Comparison of ENCODE assay signal across 13 cellular contexts in the genomic region with DNA sequence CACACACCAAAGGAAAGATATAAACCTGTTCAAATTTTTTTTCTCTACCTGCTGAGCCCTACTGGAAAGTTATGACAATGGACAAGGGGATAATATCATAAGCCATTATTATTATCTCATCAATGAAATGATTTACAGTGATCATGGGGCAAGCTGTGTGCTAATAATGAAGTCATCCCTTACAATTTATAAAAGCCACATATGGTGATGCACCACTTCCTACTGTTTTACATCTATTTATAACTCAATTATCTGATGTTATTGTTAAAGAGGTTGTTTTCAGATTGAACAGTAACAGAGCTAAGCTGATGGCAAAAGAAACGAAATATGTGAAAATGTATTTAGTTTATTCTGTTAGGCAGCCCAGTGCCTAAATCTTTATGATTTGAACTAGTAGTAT.
DNase-seq lines count a peak whose midpoint lies in the region; ATAC-seq and TF ChIP-seq lines count a peak whose summit lies in the region.
"Had no signal": no experiment of that assay in that cellular context is flagged by ENCODE, and none has a peak within 500 bp of the region (broad histone marks: within the 10 kb centered on the region; RNA-seq: fewer than 3 reads in every experiment).

No MANE protein-coding gene starts in this region.

- peaks cover 8% of the 10 kb centered on the region for H3K4me1 ChIP-seq in SJSA1 (replicated peaks)
- H3K4me1 ChIP-seq in subcutaneous abdominal adipose tissue (ENCODE audit: control insufficient read depth in 5 of 5, insufficient read depth in 5 of 5, low read length in 5 of 5), result no peaks in the 10 kb centered on the region

- peak overlapping the region; percentile 27; the same call in 1 of the 2 replicates for H3K27ac ChIP-seq in SJSA1
- H3K27ac ChIP-seq in subcutaneous abdominal adipose tissue (ENCODE audit: low read depth, low read length), result no peak overlapping the region

- H3K4me3 ChIP-seq in SJSA1, result peak overlapping the region; percentile 30
- H3K4me3 ChIP-seq in fibroblast of pulmonary artery (replicated peaks; ENCODE audit: low read depth, low read length), result peak overlapping the region; percentile 38
- peak overlapping the region in 3 of 5 donors; percentile 19 to 50 (median 41) for H3K4me3 ChIP-seq in subcutaneous abdominal adipose tissue (ENCODE audit: low read depth in 1 of 5, low read length in 5 of 5)
- H3K4me3 ChIP-seq: lung had no signal

- TF ChIP-seq CTCF in fibroblast of pulmonary artery (IDR thresholded peaks at IDR 0.05; ENCODE audit: low read length, missing control alignments), result no peak

- no peaks in the 10 kb centered on the region for H3K36me3 ChIP-seq in SJSA1
- no peaks in the 10 kb centered on the region for H3K36me3 ChIP-seq in subcutaneous abdominal adipose tissue (ENCODE audit: control insufficient read depth in 5 of 5, insufficient read depth in 5 of 5, low read length in 5 of 5)

- H3K9ac ChIP-seq in subcutaneous abdominal adipose tissue (ENCODE audit: low read length in 5 of 5), result no peak overlapping the region

- H3K27me3 ChIP-seq in SJSA1 (replicated peaks) (no peaks in the 10 kb centered on the region), subcutaneous abdominal adipose tissue (ENCODE audit: control insufficient read depth in 5 of 5, insufficient read depth in 4 of 5, low read length in 5 of 5) (no peaks in the 10 kb centered on the region)

- ATAC-seq in HG03521 (IDR thresholded peaks at IDR 0.05; ENCODE audit: unreplicated experiment) (no peak), GM21381 (IDR thresholded peaks at IDR 0.05; ENCODE audit: unreplicated experiment) (no peak)
- ATAC-seq: Panc1 had no signal

- no peaks in the 10 kb centered on the region for H3K9me3 ChIP-seq in SJSA1 (replicated peaks)
- no peaks in the 10 kb centered on the region for H3K9me3 ChIP-seq in subcutaneous abdominal adipose tissue (ENCODE audit: control insufficient read depth in 5 of 5, low read length in 5 of 5)

- DNase-seq in NCI-H748 (lab: John Stamatoyannopoulos, UW; ENCODE audit: unreplicated experiment) (peak; percentile 11), NCI-H748 treated with DMSO at 0.1 percent for 48 hours (lab: John Stamatoyannopoulos, UW) (no peak), SJSA1 (ENCODE audit: low read depth in 1 of 2, low spot score in 2 of 2) (no peak), fibroblast of pulmonary artery (ENCODE audit: low read depth) (peak; percentile 41), NCI-H2227 (lab: John Stamatoyannopoulos, UW; ENCODE audit: unreplicated experiment) (no peak)
- DNase-seq: activated CD4-positive, alpha-beta memory T cell treated with anti-CD3 and anti-CD28 coated beads for 36 hours; activated effector memory CD4-positive, alpha-beta T cell treated with anti-CD3 and anti-CD28 coated beads, Interleukin-2, amount 50 U/mL, for 16 hours; stimulated activated CD4-positive, alpha-beta T cell treated with anti-CD3 and anti-CD28 coated beads, Interleukin-15, amount 100 ng/mL, for 24 hours had no signal

Comparison
In these comparisons a context has a peak if more than half of its experiments do, and no peak if none do; other contexts are left out.
1. DNase-seq: peak in NCI-H748 (single experiment) and fibroblast of pulmonary artery (single experiment); none in NCI-H748 treated with DMSO at 0.1 percent for 48 hours (single experiment), SJSA1 (0 of 2) and NCI-H2227 (single experiment).
2. Peak in every context shown above with its lines, with median percentiles within 50 percentile points of each other: H3K4me3 ChIP-seq.